In the genomic region with DNA sequence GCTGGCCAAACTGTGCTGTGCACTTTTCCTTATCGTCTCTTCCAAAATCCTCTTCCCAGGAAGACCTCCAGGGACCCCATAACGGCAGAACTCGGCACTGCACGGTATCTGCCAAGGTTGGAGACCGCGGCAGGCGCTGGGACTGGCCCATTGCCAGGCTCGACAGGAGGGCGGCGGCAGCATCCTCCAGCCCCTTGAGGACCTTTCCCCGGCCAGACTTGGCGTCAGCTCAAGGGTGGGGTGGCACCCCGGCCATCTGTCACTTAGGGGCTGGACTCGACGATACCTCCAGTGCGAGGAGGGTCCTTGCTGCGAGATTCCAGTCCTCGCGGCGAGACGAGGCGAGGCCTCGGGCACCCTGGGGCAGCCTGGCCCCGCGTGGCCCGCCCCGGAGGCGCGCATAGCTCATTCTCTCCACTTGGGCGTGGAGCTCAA, we compare ENCODE assay signal across 1 cellular context.
TF ChIP-seq lines count a peak whose summit lies in the region.

No MANE protein-coding gene starts in this region.

TF ChIP-seq in GM23338, 12 proteins besides CTCF, POLR2A, EP300 and RAD21 (continued from another document):
- TF ChIP-seq ZNF462 (CRISPR knock-in tag; IDR thresholded peaks at IDR 0.05) (no peak), STAT1 (IDR thresholded peaks at IDR 0.05; ENCODE audit: unreplicated experiment) (no peak), ZNF331 (CRISPR knock-in tag; IDR thresholded peaks at IDR 0.05; ENCODE audit: low read depth) (no peak), ZNF114 (CRISPR knock-in tag; IDR thresholded peaks at IDR 0.05) (no peak), REST (IDR thresholded peaks at IDR 0.05; ENCODE audit: unreplicated experiment) (no peak), CREB1 (CRISPR knock-in tag; IDR thresholded peaks at IDR 0.05; ENCODE audit: low read depth) (no peak), EZH2 (IDR thresholded peaks at IDR 0.05; ENCODE audit: low read depth, unreplicated experiment) (no peak)
- TF ChIP-seq, protein P1, sequence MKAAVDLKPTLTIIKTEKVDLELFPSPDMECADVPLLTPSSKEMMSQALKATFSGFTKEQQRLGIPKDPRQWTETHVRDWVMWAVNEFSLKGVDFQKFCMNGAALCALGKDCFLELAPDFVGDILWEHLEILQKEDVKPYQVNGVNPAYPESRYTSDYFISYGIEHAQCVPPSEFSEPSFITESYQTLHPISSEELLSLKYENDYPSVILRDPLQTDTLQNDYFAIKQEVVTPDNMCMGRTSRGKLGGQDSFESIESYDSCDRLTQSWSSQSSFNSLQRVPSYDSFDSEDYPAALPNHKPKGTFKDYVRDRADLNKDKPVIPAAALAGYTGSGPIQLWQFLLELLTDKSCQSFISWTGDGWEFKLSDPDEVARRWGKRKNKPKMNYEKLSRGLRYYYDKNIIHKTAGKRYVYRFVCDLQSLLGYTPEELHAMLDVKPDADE (IDR thresholded peaks at IDR 0.05): no peak
